In genomic region chr13:21399741-21400140, GRCh38 we compare ENCODE assay signal across 13 cellular contexts. TPM values are rescaled to one million over a fixed set of nuclear protein-coding genes. Genes with fewer than 3 reads are reported as not detected.
DNase-seq lines count a peak whose midpoint lies in the region; ATAC-seq and TF ChIP-seq lines count a peak whose summit lies in the region.
"Had no signal": no experiment of that assay in that cellular context is flagged by ENCODE, and none has a peak within 500 bp of the region (broad histone marks: within the 10 kb centered on the region; RNA-seq: fewer than 3 reads in every experiment).

No MANE protein-coding gene starts in this region.

- no peaks in the 10 kb centered on the region for H3K27me3 ChIP-seq in MM.1S (replicated peaks; ENCODE audit: insufficient read depth, low read length)

- peaks cover 46% of the 10 kb centered on the region for H3K36me3 ChIP-seq in SK-N-MC (ENCODE audit: insufficient read depth, low read length)
- no peaks in the 10 kb centered on the region for H3K36me3 ChIP-seq in MM.1S (replicated peaks; ENCODE audit: insufficient read depth, low read length)

- no peaks in the 10 kb centered on the region for H3K4me1 ChIP-seq in MM.1S (ENCODE audit: low read length)

- peak overlapping the region; percentile 61 for H3K4me3 ChIP-seq in SK-N-MC
- no peak overlapping the region for H3K4me3 ChIP-seq in choroid plexus epithelial cell (ENCODE audit: low read depth, low read length)
- no peak overlapping the region for H3K4me3 ChIP-seq in MM.1S (ENCODE audit: low read length)
- H3K4me3 ChIP-seq: A549 had no signal

- no peaks in the 10 kb centered on the region for H3F3A ChIP-seq in MM.1S (ENCODE audit: insufficient read depth, low read length)

- CTCF ChIA-PET in activated CD8-positive, alpha-beta memory T cell treated with anti-CD3 and anti-CD28 coated beads, Interleukin-2, amount 10 ng/mL, durations not matched to agents 7 days and 5 days (lab: Charles Lee): interaction anchor here (1.2 to 2.3 kb wide), 4 partner anchors 8 to 101 kb away, joined by 3 to 9 read pairs (median 4); no protein-coding TSS in a partner anchor

- H3K4me2 ChIP-seq in MM.1S (ENCODE audit: low read depth, low read length): no peak overlapping the region
- H3K4me2 ChIP-seq: A549 had no signal

- peak overlapping the region; percentile 88 for H3K27ac Mint-ChIP-seq in activated CD8-positive, alpha-beta memory T cell treated with anti-CD3 and anti-CD28 coated beads, Interleukin-2, amount 10 ng/mL, durations not matched to agents 7 days and 5 days
- peak overlapping the region; percentile 68 for H3K27ac Mint-ChIP-seq in stimulated activated effector memory CD8-positive, alpha-beta T cell treated with anti-CD3 and anti-CD28 coated beads, Interleukin-12 subunit alpha, Interleukin-12 subunit beta, amount 100 ng/mL, for 72 hours
- H3K27ac Mint-ChIP-seq: endodermal cell had no signal

- H4K20me1 ChIP-seq in MM.1S (ENCODE audit: insufficient read depth, low read length): no peaks in the 10 kb centered on the region

- H3K36me3 Mint-ChIP-seq in activated CD8-positive, alpha-beta memory T cell treated with anti-CD3 and anti-CD28 coated beads, Interleukin-2, amount 10 ng/mL, durations not matched to agents 7 days and 5 days: peaks cover 46% of the 10 kb centered on the region
- peaks cover 91% of the 10 kb centered on the region for H3K36me3 Mint-ChIP-seq in stimulated activated effector memory CD8-positive, alpha-beta T cell treated with anti-CD3 and anti-CD28 coated beads, Interleukin-12 subunit alpha, Interleukin-12 subunit beta, amount 100 ng/mL, for 72 hours

- H3K4me1 Mint-ChIP-seq in activated CD8-positive, alpha-beta memory T cell treated with anti-CD3 and anti-CD28 coated beads, Interleukin-2, amount 10 ng/mL, durations not matched to agents 7 days and 5 days: peaks cover 39% of the 10 kb centered on the region
- peaks cover 22% of the 10 kb centered on the region for H3K4me1 Mint-ChIP-seq in stimulated activated effector memory CD8-positive, alpha-beta T cell treated with anti-CD3 and anti-CD28 coated beads, Interleukin-12 subunit alpha, Interleukin-12 subunit beta, amount 100 ng/mL, for 72 hours
- H3K4me1 Mint-ChIP-seq: endodermal cell had no signal

- H3K9me3 ChIP-seq in SK-N-MC (ENCODE audit: low read depth, low read length) (no peaks in the 10 kb centered on the region), MM.1S (replicated peaks; ENCODE audit: insufficient read depth, low read length) (no peaks in the 10 kb centered on the region)
- H3K9me3 ChIP-seq: A549 had no signal

- H3K9me2 ChIP-seq in MM.1S (replicated peaks; ENCODE audit: insufficient read depth, low read length): no peaks in the 10 kb centered on the region

- ATAC-seq in activated CD8-positive, alpha-beta memory T cell treated with anti-CD3 and anti-CD28 coated beads, Interleukin-2, amount 10 ng/mL, durations not matched to agents 7 days and 5 days: peak; percentile 67
- ATAC-seq in stimulated activated effector memory CD8-positive, alpha-beta T cell treated with anti-CD3 and anti-CD28 coated beads, Interleukin-12 subunit alpha, Interleukin-12 subunit beta, amount 100 ng/mL, for 72 hours: no peak
- no peak for ATAC-seq in HG03108 (IDR thresholded peaks at IDR 0.05; ENCODE audit: unreplicated experiment)
- ATAC-seq: A549 had no signal

- H3K9ac ChIP-seq in SK-N-MC (ENCODE audit: insufficient read length): no peak overlapping the region
- no peak overlapping the region for H3K9ac ChIP-seq in MM.1S (ENCODE audit: low read length)

- H3K27ac ChIP-seq in SK-N-MC: peak overlapping the region; percentile 76; the same call in 1 of the 2 replicates
- no peak overlapping the region for H3K27ac ChIP-seq in MM.1S (ENCODE audit: low read length)
- H3K27ac ChIP-seq: A549 had no signal

- TF ChIP-seq CTCF in choroid plexus epithelial cell (conservative IDR thresholded peaks at IDR 0.05; ENCODE audit: low read depth, low read length) (no peak), MM.1S (IDR thresholded peaks at IDR 0.05; ENCODE audit: low read length) (no peak)

- H3K4me3 Mint-ChIP-seq in activated CD8-positive, alpha-beta memory T cell treated with anti-CD3 and anti-CD28 coated beads, Interleukin-2, amount 10 ng/mL, durations not matched to agents 7 days and 5 days: peak overlapping the region; percentile 45
- H3K4me3 Mint-ChIP-seq in stimulated activated effector memory CD8-positive, alpha-beta T cell treated with anti-CD3 and anti-CD28 coated beads, Interleukin-12 subunit alpha, Interleukin-12 subunit beta, amount 100 ng/mL, for 72 hours: no peak overlapping the region
- H3K4me3 Mint-ChIP-seq: endodermal cell had no signal

- no peaks in the 10 kb centered on the region for H3K9me3 Mint-ChIP-seq in activated CD8-positive, alpha-beta memory T cell treated with anti-CD3 and anti-CD28 coated beads, Interleukin-2, amount 10 ng/mL, durations not matched to agents 7 days and 5 days (ENCODE audit: low read depth)
- H3K9me3 Mint-ChIP-seq in stimulated activated effector memory CD8-positive, alpha-beta T cell treated with anti-CD3 and anti-CD28 coated beads, Interleukin-12 subunit alpha, Interleukin-12 subunit beta, amount 100 ng/mL, for 72 hours: no peaks in the 10 kb centered on the region
- H3K9me3 Mint-ChIP-seq: endodermal cell had no signal

- no peaks in the 10 kb centered on the region for H3K27me3 Mint-ChIP-seq in activated CD8-positive, alpha-beta memory T cell treated with anti-CD3 and anti-CD28 coated beads, Interleukin-2, amount 10 ng/mL, durations not matched to agents 7 days and 5 days

- no peaks in the 10 kb centered on the region for H3K79me2 ChIP-seq in MM.1S (ENCODE audit: low read length)

- DNase-seq in activated CD8-positive, alpha-beta memory T cell treated with anti-CD3 and anti-CD28 coated beads, Interleukin-2, amount 10 ng/mL, durations not matched to agents 7 days and 5 days: peak; percentile 51
- DNase-seq in activated CD8-positive, alpha-beta memory T cell treated with anti-CD3 and anti-CD28 coated beads for 24 hours: no peak
- DNase-seq in SK-N-MC (ENCODE audit: low read depth, low spot score) (peak; percentile 85), choroid plexus epithelial cell (ENCODE audit: low read depth) (peak; percentile 17), NCI-H2196 (lab: John Stamatoyannopoulos, UW; ENCODE audit: unreplicated experiment) (no peak), MM.1S (no peak)
- DNase-seq in stimulated activated effector memory CD8-positive, alpha-beta T cell treated with anti-CD3 and anti-CD28 coated beads, Interleukin-12 subunit alpha, Interleukin-12 subunit beta, amount 100 ng/mL, for 72 hours (ENCODE audit: low spot score in 2 of 2): no peak
- DNase-seq: activated CD4-positive, alpha-beta T cell treated with anti-CD3 and anti-CD28 coated beads for 4 hours; DMS79; endodermal cell; NCI-H524 had no signal

- no peak overlapping the region for H2AFZ ChIP-seq in MM.1S (ENCODE audit: low read length)

RNA-seq across cellular contexts. Expression of gene ZDHHC20, which starts 59.4 kb away (rescaled TPM):
- 10 to 100 TPM; 65.7 to 68.0 TPM for total RNA-seq in activated CD8-positive, alpha-beta memory T cell treated with anti-CD3 and anti-CD28 coated beads, Interleukin-2, amount 10 ng/mL, durations not matched to agents 7 days and 5 days

Comparison
In these comparisons a context has a peak if more than half of its experiments do, and no peak if none do; other contexts are left out.
1. DNase-seq: peak in activated CD8-positive, alpha-beta memory T cell treated with anti-CD3 and anti-CD28 coated beads, Interleukin-2, amount 10 ng/mL, durations not matched to agents 7 days and 5 days (single experiment), SK-N-MC (single experiment) and choroid plexus epithelial cell (single experiment); none in activated CD8-positive, alpha-beta memory T cell treated with anti-CD3 and anti-CD28 coated beads for 24 hours (single experiment), stimulated activated effector memory CD8-positive, alpha-beta T cell treated with anti-CD3 and anti-CD28 coated beads, Interleukin-12 subunit alpha, Interleukin-12 subunit beta, amount 100 ng/mL, for 72 hours (0 of 2), NCI-H2196 (single experiment) and MM.1S (single experiment).